ENCODE assay signal across 25 cellular contexts in genomic region chr1:159992161-159992560, GRCh38. TPM values are rescaled to one million over a fixed set of nuclear protein-coding genes. Genes with fewer than 3 reads are reported as not detected.
A peak's percentile ranks its signal among the peaks of the same experiment; 100 is the strongest.
DNase-seq lines count a peak whose midpoint lies in the region; FAIRE-seq and TF ChIP-seq lines count a peak whose summit lies in the region.
"Had no signal": no experiment of that assay in that cellular context is flagged by ENCODE, and none has a peak within 500 bp of the region (broad histone marks: within the 10 kb centered on the region; RNA-seq: fewer than 3 reads in every experiment).

No MANE protein-coding gene starts in this region.

- H2AFZ ChIP-seq in mammary epithelial cell (ENCODE audit: low read depth, low read length), result no peak overlapping the region
- no peak overlapping the region for H2AFZ ChIP-seq in H1 (ENCODE audit: low read length)
- H2AFZ ChIP-seq: PC-9 had no signal

- BruUV-seq in mammary epithelial cell (replicated peaks; lab: Mats Ljungman, UMichigan), result no TSS peak

- no peak overlapping the region for H2BK5ac ChIP-seq in H1 (ENCODE audit: low read depth, low read length)

- no peak overlapping the region for H2BK12ac ChIP-seq in H1 (ENCODE audit: low read depth, low read length)

- H3K79me2 ChIP-seq in mammary epithelial cell (ENCODE audit: insufficient read depth, low read length) (no peaks in the 10 kb centered on the region), H1 (ENCODE audit: control insufficient read depth in 1 of 2, insufficient read depth in 2 of 2, low read length in 2 of 2) (no peaks in the 10 kb centered on the region)

- no peaks in the 10 kb centered on the region; the same call in 1 of the 2 replicates for H3K23me2 ChIP-seq in H1 (ENCODE audit: low read depth, low read length)

- H3K36me3 ChIP-seq in mammary epithelial cell (ENCODE audit: insufficient read depth, low read length) (no peaks in the 10 kb centered on the region), H1 (ENCODE audit: control insufficient read depth in 2 of 4, insufficient read depth in 4 of 4, low read length in 3 of 4) (no peaks in the 10 kb centered on the region)

- peak overlapping the region; percentile 14; the same call in 1 of the 2 replicates for H4K8ac ChIP-seq in H1 (ENCODE audit: extremely low read depth, insufficient read depth, low read length)

- dilution Hi-C loops in mammary epithelial cell (cut with HindIII; ENCODE audit: low sequenced_read_pairs), result no loop called here

- peaks cover 13% of the 10 kb centered on the region for H3K4me1 ChIP-seq in mammary epithelial cell (ENCODE audit: insufficient read depth, low read length)
- no peaks in the 10 kb centered on the region for H3K4me1 ChIP-seq in H1 (replicated peaks in 1 of 4; ENCODE audit: control insufficient read depth in 3 of 4, insufficient read depth in 4 of 4, low read length in 3 of 4)

- peak overlapping the region; percentile 63 for H3K14ac ChIP-seq in H1 (ENCODE audit: insufficient read length)

- FAIRE-seq in H1 (lab: Jason Lieb, UNC), result no peak
- FAIRE-seq in urothelium cell line (lab: Jason Lieb, UNC), result peak; percentile 35
- FAIRE-seq: A204.1, D721Med had no signal

- no peak overlapping the region for H4K5ac ChIP-seq in H1 (ENCODE audit: insufficient read length, low read depth, low read length)

- WGBS in mammary epithelial cell (ENCODE audit: low coverage, missing lambda C conversion rate), result 90% methylated on average over 1 of the region's 1 CpG
- WGBS in H1 (ENCODE audit: extremely low coverage in 1 of 2, insufficient coverage in 1 of 2, insufficient read length in 1 of 2, insufficient replicate concordance in 2 of 2, low coverage in 1 of 2, low lambda C conversion rate in 2 of 2, missing lambda C conversion rate in 1 of 2), 2 experiments, result 83% methylated on average over 1 of the region's 1 CpG; no CpG with 5 or more reads in 1 of the 2 experiments

- H3K27me3 ChIP-seq in mammary epithelial cell (ENCODE audit: insufficient read depth, low read length) (no peaks in the 10 kb centered on the region), H1 (replicated peaks in 1 of 4; ENCODE audit: control insufficient read depth in 3 of 4, extremely low read depth in 1 of 4, insufficient read depth in 3 of 4, low read length in 3 of 4) (no peaks in the 10 kb centered on the region), dorsolateral prefrontal cortex (peaks cover 0 to 10% (median 0%) of the 10 kb centered on the region in 45 donors)

- intact Hi-C loops in mammary epithelial cell (cut with micrococcal nuclease), result no loop called here
- intact Hi-C loops in dorsolateral prefrontal cortex (cut with DNase I), result no loop called here

- H2BK120ac ChIP-seq in H1 (replicated peaks; ENCODE audit: low read depth, low read length), result no peak overlapping the region

- no peak for TF ChIP-seq POLR2A in H1 (IDR thresholded peaks at IDR 0.05; ENCODE audit: control extremely low read depth in 1 of 2, low read depth in 2 of 2, low read length in 2 of 2)

- H3K56ac ChIP-seq in H1 (replicated peaks; ENCODE audit: insufficient read length, low read depth, low read length), result no peak overlapping the region

- H4K91ac ChIP-seq in H1 (replicated peaks; ENCODE audit: insufficient read length, low read length), result no peak overlapping the region

- H3K27ac ChIP-seq in mammary epithelial cell (ENCODE audit: insufficient read depth, low read depth, low read length) (no peak overlapping the region), H1 (ENCODE audit: low read depth, low read length) (no peak overlapping the region), dorsolateral prefrontal cortex (no peak overlapping the region)
- H3K27ac ChIP-seq: PC-9 had no signal

- in situ Hi-C loops in T47D (cut with HindIII; ENCODE audit: low pct_unique_long_range_greater_than_20kb, low sequenced_read_pairs) (no loop called here), mammary epithelial cell (cut with MboI; ENCODE audit: low sequenced_read_pairs in 2 of 2) (no loop called here)

- H3K4me3 ChIP-seq in mammary epithelial cell (replicated peaks in 1 of 3; ENCODE audit: insufficient read depth in 1 of 3, low read depth in 2 of 3, low read length in 3 of 3) (no peak overlapping the region), H1 (ENCODE audit: extremely low read depth in 1 of 4, insufficient read depth in 2 of 4, low read depth in 3 of 4, low read length in 4 of 4) (no peak overlapping the region), dorsolateral prefrontal cortex (no peak overlapping the region)
- H3K4me3 ChIP-seq: PC-9 had no signal

- no peak overlapping the region for H2BK15ac ChIP-seq in H1 (ENCODE audit: low read length)

- H3K9ac ChIP-seq in mammary epithelial cell (ENCODE audit: insufficient read depth, low read length) (no peak overlapping the region), H1 (replicated peaks in 1 of 4; ENCODE audit: extremely low read depth in 1 of 4, low read depth in 3 of 4, low read length in 3 of 4) (no peak overlapping the region)

- H2AK5ac ChIP-seq in H1 (ENCODE audit: low read depth, low read length), result no peak overlapping the region

- H3K79me1 ChIP-seq in H1 (ENCODE audit: low read depth, low read length), result no peaks in the 10 kb centered on the region

- H3K9me3 ChIP-seq in mammary epithelial cell (replicated peaks; ENCODE audit: insufficient read depth, low read length) (no peaks in the 10 kb centered on the region), H1 (ENCODE audit: insufficient read depth in 2 of 2, low read depth in 1 of 2, low read length in 1 of 2) (peaks cover 0 to under 1% of the 10 kb centered on the region in 2 experiments; a peak in 1 of 4 replicates)

- H3K4ac ChIP-seq in H1 (replicated peaks; ENCODE audit: insufficient read length, low read depth, low read length), result no peak overlapping the region

- H3K4me2 ChIP-seq in mammary epithelial cell (ENCODE audit: insufficient read depth, low read depth, low read length) (no peak overlapping the region), H1 (ENCODE audit: insufficient read depth in 1 of 2, low read depth in 2 of 2, low read length in 2 of 2) (no peak overlapping the region)
- H3K4me2 ChIP-seq: PC-9 had no signal

- DNase-seq in T47D (ENCODE audit: low read depth in 1 of 2, low spot score in 1 of 2) (peak; percentile 13 to 46), mammary epithelial cell (no peak), H1 (ENCODE audit: low read depth in 1 of 2, low spot score in 2 of 2) (peak in 1 of 2 experiments; percentile 45), islet precursor cell (peak; percentile 59), urothelium cell line (ENCODE audit: low spot score) (peak; percentile 18), dorsolateral prefrontal cortex (no peak), NCI-H2081 (lab: John Stamatoyannopoulos, UW) (no peak)
- no peak for DNase-seq in activated CD4-positive, alpha-beta T cell treated with anti-CD3 and anti-CD28 coated beads, Interleukin-2, amount 50 U/mL, for 4 hours
- DNase-seq: amniotic stem cell, C1 segment of cervical spinal cord, caudate nucleus, foreskin melanocyte, NCI-H1417 treated with DMSO at 0.1 percent for 48 hours, NCI-H82, PC-9, retina had no signal

- no peak overlapping the region for H2BK20ac ChIP-seq in H1 (ENCODE audit: low read length)

- no peak for TF ChIP-seq EP300 in H1 (IDR thresholded peaks at IDR 0.05; ENCODE audit: borderline replicate concordance in 1 of 2, low read depth in 2 of 2, low read length in 2 of 2)

- CTCF ChIA-PET in mammary epithelial cell (lab: Charles Lee; ENCODE audit: low non-redundant PET), result no interaction called here
- CTCF ChIA-PET in H1 (lab: Charles Lee; ENCODE audit: partially characterized antibody), result interaction anchor here (1.2 to 8.9 kb wide), 5 partner anchors 12 to 59 kb away, joined by 3 to 98 read pairs (median 4); no protein-coding TSS in a partner anchor

- no peaks in the 10 kb centered on the region for H4K20me1 ChIP-seq in mammary epithelial cell (ENCODE audit: insufficient read depth, low read length)
- H4K20me1 ChIP-seq in H1 (replicated peaks in 1 of 2; ENCODE audit: control insufficient read depth in 1 of 2, insufficient read depth in 2 of 2, low read length in 2 of 2), result no peaks in the 10 kb centered on the region

- TF ChIP-seq CTCF in mammary epithelial cell (conservative IDR thresholded peaks at IDR 0.05 in 1 of 2, IDR thresholded peaks at IDR 0.05 in 1 of 2; ENCODE audit: extremely low read depth in 1 of 2, insufficient read depth in 1 of 2, low read depth in 1 of 2, low read length in 2 of 2) (no peak), H1 (IDR thresholded peaks at IDR 0.05; ENCODE audit: control extremely low read depth in 1 of 3, insufficient read depth in 1 of 3, low read depth in 1 of 3, low read length in 3 of 3) (no peak), dorsolateral prefrontal cortex (IDR thresholded peaks at IDR 0.05 in 54 of 56, conservative IDR thresholded peaks at IDR 0.05 in 2 of 56; ENCODE audit: low read depth in 1 of 56, partially characterized antibody in 56 of 56) (no peak)

- POLR2A ChIA-PET in H1 (lab: Charles Lee; ENCODE audit: partially characterized antibody), result interaction anchor here (1.1 kb wide), 1 partner anchor 46 kb away, joined by 3 read pairs; no protein-coding TSS in a partner anchor

- H3K23ac ChIP-seq in H1 (ENCODE audit: insufficient read length), result no peak overlapping the region

- no peak for TF ChIP-seq RAD21 in H1 (IDR thresholded peaks at IDR 0.05 in 1 of 2, conservative IDR thresholded peaks at IDR 0.05 in 1 of 2; ENCODE audit: low read depth in 2 of 2, low read length in 2 of 2)

- H3K18ac ChIP-seq in H1 (ENCODE audit: extremely low read depth, low read length), result no peak overlapping the region

RNA-seq across cellular contexts. Expression of gene SLAMF9, which starts 38.1 kb away (rescaled TPM):
- total RNA-seq in mammary epithelial cell (not detected), dorsolateral prefrontal cortex (under 1 TPM in 7 of 120 experiments, not detected in 113; 0.57 to 0.99 (median 0.78) TPM)
- polyA plus RNA-seq in mammary epithelial cell (0.15 TPM), H1 (2011; rRNA removed) (not detected in 2 replicates)
- polyA minus RNA-seq in mammary epithelial cell, result not detected
- not detected in 2 replicates for total RNA-seq in H1 (2021; fragmentation: NEBNext Ultra II Directional; extraction: Animal tissue kit (Norgen Biotek cat#: 25700))
- polyA plus RNA-seq in H1 (2011; cell fraction: cytosol; rRNA removed), result not detected
- not detected for polyA plus RNA-seq in H1 (2011; cell fraction: nucleus; rRNA removed)
- not detected in 4 replicates for polyA plus RNA-seq in H1 (2012, experiment 1 of 2)
- not detected for polyA plus RNA-seq in H1 (2012, experiment 2 of 2)
- not detected for polyA plus RNA-seq in H1 (2013, experiment 1 of 2)
- not detected for polyA plus RNA-seq in H1 (2013, experiment 2 of 2)
- not detected in 2 replicates for polyA minus RNA-seq in H1 (2011; rRNA and poly(A)+ RNA removed)
- not detected for polyA minus RNA-seq in H1 (2011; cell fraction: cytosol; rRNA and poly(A)+ RNA removed)
- polyA minus RNA-seq in H1 (2011; cell fraction: nucleus; rRNA and poly(A)+ RNA removed), result not detected
- total RNA-seq: activated CD4-positive, alpha-beta T cell treated with anti-CD3 and anti-CD28 coated beads, Interleukin-2, amount 10 ng/mL, durations not matched to agents 7 days and 5 days; dermis blood vessel endothelial cell; kidney epithelial cell; M059J; ureter had no signal
- polyA plus RNA-seq: IgD-negative memory B cell had no signal

RNA-seq across cellular contexts. Expression of gene PIGM, which starts 39.6 kb away (rescaled TPM):
- total RNA-seq in mammary epithelial cell, result 1 to 10 TPM; 5.8 TPM
- 3.5 TPM for polyA plus RNA-seq in mammary epithelial cell
- polyA minus RNA-seq in mammary epithelial cell, result 5.6 TPM
- total RNA-seq in H1 (2021; fragmentation: NEBNext Ultra II Directional; extraction: Animal tissue kit (Norgen Biotek cat#: 25700)), result 5.1 and 5.4 TPM in 2 replicates
- 5.7 and 6.0 TPM in 2 replicates for polyA plus RNA-seq in H1 (2011; rRNA removed)
- polyA plus RNA-seq in H1 (2011; cell fraction: cytosol; rRNA removed), result 5.6 TPM
- 3.9 TPM for polyA plus RNA-seq in H1 (2011; cell fraction: nucleus; rRNA removed)
- polyA plus RNA-seq in H1 (2012, experiment 1 of 2), result 3.7 to 5.3 TPM (median 4.2 TPM) in 4 replicates
- 1.4 TPM for polyA plus RNA-seq in H1 (2012, experiment 2 of 2)
- polyA plus RNA-seq in H1 (2013, experiment 1 of 2), result 11.7 TPM
- polyA plus RNA-seq in H1 (2013, experiment 2 of 2), result 10.7 TPM
- polyA minus RNA-seq in H1 (2011; rRNA and poly(A)+ RNA removed), result 4.3 TPM in 2 replicates
- polyA minus RNA-seq in H1 (2011; cell fraction: cytosol; rRNA and poly(A)+ RNA removed), result 2.9 TPM
- 5.1 TPM for polyA minus RNA-seq in H1 (2011; cell fraction: nucleus; rRNA and poly(A)+ RNA removed)
- 10 to 100 TPM in 7 of 120 experiments, 1 to 10 TPM in 113; 4.7 to 13.1 (median 7.1) TPM for total RNA-seq in dorsolateral prefrontal cortex

RNA-seq across cellular contexts. Expression of gene IGSF9, which starts 46.7 kb away (rescaled TPM):
- total RNA-seq in mammary epithelial cell (10 to 100 TPM in 1 of 2 donors, 1 to 10 TPM in 1; 1.2 to 21.9 TPM), dorsolateral prefrontal cortex (under 1 TPM in 90 of 120 experiments, not detected in 30; 0.11 to 0.95 (median 0.25) TPM)
- polyA plus RNA-seq in mammary epithelial cell (8.3 TPM), H1 (2011; rRNA removed) (10.9 and 22.5 TPM in 2 replicates)
- polyA minus RNA-seq in mammary epithelial cell, result 19.1 TPM
- 28.1 and 29.2 TPM in 2 replicates for total RNA-seq in H1 (2021; fragmentation: NEBNext Ultra II Directional; extraction: Animal tissue kit (Norgen Biotek cat#: 25700))
- polyA plus RNA-seq in H1 (2011; cell fraction: cytosol; rRNA removed), result 12.7 TPM
- polyA plus RNA-seq in H1 (2011; cell fraction: nucleus; rRNA removed), result 51.2 TPM
- polyA plus RNA-seq in H1 (2012, experiment 1 of 2), result 15.9 to 25.3 TPM (median 21.2 TPM) in 4 replicates
- 18.7 TPM for polyA plus RNA-seq in H1 (2012, experiment 2 of 2)
- polyA plus RNA-seq in H1 (2013, experiment 1 of 2), result 20.9 TPM
- 19.7 TPM for polyA plus RNA-seq in H1 (2013, experiment 2 of 2)
- polyA minus RNA-seq in H1 (2011; rRNA and poly(A)+ RNA removed), result 6.2 and 8.0 TPM in 2 replicates
- 10.9 TPM for polyA minus RNA-seq in H1 (2011; cell fraction: cytosol; rRNA and poly(A)+ RNA removed)
- polyA minus RNA-seq in H1 (2011; cell fraction: nucleus; rRNA and poly(A)+ RNA removed), result 11.3 TPM
- total RNA-seq: activated CD4-positive, alpha-beta T cell treated with anti-CD3 and anti-CD28 coated beads, Interleukin-2, amount 10 ng/mL, durations not matched to agents 7 days and 5 days; dermis blood vessel endothelial cell; mononuclear cell had no signal

Comparison
In these comparisons a context has a peak if more than half of its experiments do, and no peak if none do; other contexts are left out.
1. DNase-seq: peak in T47D (2 of 2), islet precursor cell (single experiment) and urothelium cell line (single experiment); none in mammary epithelial cell (single experiment), activated CD4-positive, alpha-beta T cell treated with anti-CD3 and anti-CD28 coated beads, Interleukin-2, amount 50 U/mL, for 4 hours (0 of 2), dorsolateral prefrontal cortex (0 of 10) and NCI-H2081 (0 of 2).